13 cellular contexts compared by ENCODE assay signal in the genomic region with DNA sequence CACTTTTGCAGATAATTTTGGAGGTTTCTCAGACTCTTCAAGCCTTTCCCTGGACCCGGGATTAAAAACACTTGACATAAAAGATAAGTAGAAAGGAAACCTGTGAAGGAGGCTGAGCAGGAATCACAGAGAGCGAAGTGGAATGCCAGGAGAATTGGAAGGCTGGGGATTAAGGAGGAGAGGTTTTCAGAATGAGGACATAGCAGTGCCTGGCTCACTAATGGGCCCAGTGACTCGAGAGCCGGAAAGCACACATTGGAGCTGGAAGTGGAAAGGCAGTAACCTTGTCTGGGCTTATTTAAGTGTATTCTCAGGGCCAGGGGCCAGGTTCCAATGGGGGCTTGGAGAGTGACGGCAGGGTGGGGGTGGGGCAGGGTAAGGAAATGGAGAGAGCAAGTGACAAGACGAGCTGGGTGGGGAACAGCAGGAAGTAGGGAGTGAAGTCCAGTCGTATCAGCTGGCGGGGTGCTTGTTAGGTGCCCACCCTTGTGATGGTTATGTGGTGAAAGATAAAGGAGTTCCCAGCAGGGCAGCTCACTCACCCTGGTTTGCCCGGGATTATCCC. TPM values are rescaled to one million over a fixed set of nuclear protein-coding genes. Genes with fewer than 3 reads are reported as not detected.
A peak's percentile ranks its signal among the peaks of the same experiment; 100 is the strongest.
DNase-seq lines count a peak whose midpoint lies in the region; ATAC-seq and TF ChIP-seq lines count a peak whose summit lies in the region.
"Had no signal": no experiment of that assay in that cellular context is flagged by ENCODE, and none has a peak within 500 bp of the region (broad histone marks: within the 10 kb centered on the region; RNA-seq: fewer than 3 reads in every experiment).

No MANE protein-coding gene starts in this region.

- peaks cover 68% of the 10 kb centered on the region for H3K36me3 Mint-ChIP-seq in activated naive CD8-positive, alpha-beta T cell treated with anti-CD3 and anti-CD28 coated beads, Interleukin-2, amount 10 ng/mL, durations not matched to agents 7 days and 5 days
- H3K36me3 Mint-ChIP-seq in Caco-2 (ENCODE audit: insufficient read depth, unreplicated experiment) = no peaks in the 10 kb centered on the region

- CTCF ChIA-PET in Caco-2 (lab: Charles Lee) = interaction anchor here (1.0 kb wide), 1 partner anchor 30 kb away, joined by 3 read pairs; no protein-coding TSS in a partner anchor

- H3K27ac ChIP-seq in right cardiac atrium (ENCODE audit: low read length) (peak overlapping the region; percentile 34), upper lobe of left lung (peak overlapping the region; percentile 16 to 49 (median 31))

- H3K27me3 Mint-ChIP-seq in activated naive CD8-positive, alpha-beta T cell treated with anti-CD3 and anti-CD28 coated beads, Interleukin-2, amount 10 ng/mL, durations not matched to agents 7 days and 5 days = no peaks in the 10 kb centered on the region
- no peaks in the 10 kb centered on the region for H3K27me3 Mint-ChIP-seq in Caco-2 (ENCODE audit: insufficient read depth, unreplicated experiment)

- no peaks in the 10 kb centered on the region for H3K9me3 Mint-ChIP-seq in activated naive CD8-positive, alpha-beta T cell treated with anti-CD3 and anti-CD28 coated beads, Interleukin-2, amount 10 ng/mL, durations not matched to agents 7 days and 5 days
- H3K9me3 Mint-ChIP-seq in Caco-2 (ENCODE audit: unreplicated experiment) = no peaks in the 10 kb centered on the region

- ATAC-seq in right cardiac atrium (peak in 1 of 2 donors; percentile 20), Right ventricle myocardium superior (ENCODE audit: poor library complexity) (no peak), upper lobe of left lung (ENCODE audit: low FRiP score in 2 of 2) (no peak), GM21526 (IDR thresholded peaks at IDR 0.05; ENCODE audit: low FRiP score, unreplicated experiment) (no peak), omental fat pad (ENCODE audit: low FRiP score) (no peak)
- no peak for ATAC-seq in activated naive CD8-positive, alpha-beta T cell treated with anti-CD3 and anti-CD28 coated beads, Interleukin-2, amount 10 ng/mL, durations not matched to agents 7 days and 5 days (ENCODE audit: low read depth)
- ATAC-seq: gastroesophageal sphincter, HepG2 had no signal

- H3K36me3 ChIP-seq in upper lobe of left lung = no peaks in the 10 kb centered on the region
- H3K36me3 ChIP-seq in Caco-2 (ENCODE audit: control insufficient read depth, insufficient read depth, low read length) = no peaks in the 10 kb centered on the region
- H3K36me3 ChIP-seq: BE2C, gastroesophageal sphincter had no signal

- H3K27me3 ChIP-seq in right cardiac atrium (ENCODE audit: control insufficient read depth, insufficient read depth) (no peaks in the 10 kb centered on the region), mononuclear cell (ENCODE audit: insufficient read depth, low read length) (no peaks in the 10 kb centered on the region), upper lobe of left lung (no peaks in the 10 kb centered on the region), Caco-2 (replicated peaks; ENCODE audit: control insufficient read depth, insufficient read depth, low read length) (no peaks in the 10 kb centered on the region)
- H3K27me3 ChIP-seq: BE2C, gastroesophageal sphincter had no signal

- H3K9me3 ChIP-seq in right cardiac atrium (ENCODE audit: control insufficient read depth, low read length) (no peaks in the 10 kb centered on the region), mononuclear cell (ENCODE audit: low read depth, low read length) (no peaks in the 10 kb centered on the region), upper lobe of left lung (no peaks in the 10 kb centered on the region), Caco-2 (no peaks in the 10 kb centered on the region)
- H3K9me3 ChIP-seq: BE2C, gastroesophageal sphincter had no signal

- BruUV-seq in Caco-2 (replicated peaks; lab: Mats Ljungman, UMichigan) = no TSS peak

- TF ChIP-seq POLR2A in upper lobe of left lung (IDR thresholded peaks at IDR 0.05) = no peak

- H3K4me3 Mint-ChIP-seq in activated naive CD8-positive, alpha-beta T cell treated with anti-CD3 and anti-CD28 coated beads, Interleukin-2, amount 10 ng/mL, durations not matched to agents 7 days and 5 days = peak overlapping the region; percentile 96
- H3K4me3 Mint-ChIP-seq in Caco-2 (ENCODE audit: unreplicated experiment) = no peak overlapping the region

- H3K27ac Mint-ChIP-seq in activated naive CD8-positive, alpha-beta T cell treated with anti-CD3 and anti-CD28 coated beads, Interleukin-2, amount 10 ng/mL, durations not matched to agents 7 days and 5 days = peak overlapping the region; percentile 88
- no peak overlapping the region for H3K27ac Mint-ChIP-seq in Caco-2 (ENCODE audit: unreplicated experiment)

- peaks cover 85% of the 10 kb centered on the region for H3K4me1 Mint-ChIP-seq in activated naive CD8-positive, alpha-beta T cell treated with anti-CD3 and anti-CD28 coated beads, Interleukin-2, amount 10 ng/mL, durations not matched to agents 7 days and 5 days
- H3K4me1 Mint-ChIP-seq in Caco-2 (ENCODE audit: low read depth, unreplicated experiment) = no peaks in the 10 kb centered on the region

- WGBS in right cardiac atrium = 57% methylated on average over 9 of the region's 9 CpGs
- 40 to 56% methylated on average over 9 of the region's 9 CpGs for WGBS in upper lobe of left lung, 2 donors

- H3K4me3 ChIP-seq in right cardiac atrium (ENCODE audit: low read length) (no peak overlapping the region), mononuclear cell (ENCODE audit: low read length) (peak overlapping the region; percentile 3), upper lobe of left lung (no peak overlapping the region), Caco-2 (ENCODE audit: low read depth, low read length) (no peak overlapping the region)
- H3K4me3 ChIP-seq: coronary artery, gastroesophageal sphincter had no signal

- DNase-seq in right cardiac atrium = no peak
- no peak for DNase-seq in Right ventricle myocardium superior
- DNase-seq in activated naive CD8-positive, alpha-beta T cell treated with anti-CD3 and anti-CD28 coated beads, Interleukin-2, amount 10 ng/mL, durations not matched to agents 7 days and 5 days = no peak
- DNase-seq in upper lobe of left lung = no peak
- DNase-seq in omental fat pad (ENCODE audit: low spot score) = no peak
- DNase-seq in Caco-2 = no peak
- DNase-seq: NCI-H2081 had no signal

- TF ChIP-seq EP300 in upper lobe of left lung (IDR thresholded peaks at IDR 0.05) = no peak

- H3K4me1 ChIP-seq in right cardiac atrium (ENCODE audit: control insufficient read depth, insufficient read depth, low read length) (peaks cover 18% of the 10 kb centered on the region), mononuclear cell (ENCODE audit: insufficient read depth, low read length) (peaks cover 98% of the 10 kb centered on the region), upper lobe of left lung (peaks cover 35 to 67% (median 56%) of the 10 kb centered on the region in 4 donors), Caco-2 (no peaks in the 10 kb centered on the region)

- intact Hi-C loops in right cardiac atrium (cut with DNase I) = no loop called here
- intact Hi-C loops in Right ventricle myocardium superior (cut with DNase I) = no loop called here
- intact Hi-C loops in Caco-2 (cut with micrococcal nuclease; ENCODE audit: unreplicated experiment) = no loop called here

- POLR2A ChIA-PET in activated naive CD8-positive, alpha-beta T cell treated with anti-CD3 and anti-CD28 coated beads, Interleukin-2, amount 10 ng/mL, durations not matched to agents 7 days and 5 days (lab: Charles Lee) = interaction anchor here (0.7 to 10.4 kb wide), 14 partner anchors 9 to 844 kb away, joined by 3 to 297 read pairs (median 4); partner anchors contain the start of gene EVL
- POLR2A ChIA-PET in Caco-2 (lab: Charles Lee) = no interaction called here

- no peak for TF ChIP-seq CTCF in upper lobe of left lung (IDR thresholded peaks at IDR 0.05)
- TF ChIP-seq CTCF in omental fat pad (IDR thresholded peaks at IDR 0.05) = no peak
- no peak for TF ChIP-seq CTCF in Caco-2 (IDR thresholded peaks at IDR 0.05; ENCODE audit: insufficient read depth in 1 of 2, low read depth in 1 of 2, low read length in 1 of 2, severe bottlenecking in 1 of 2, unreplicated experiment in 1 of 2)

RNA-seq across cellular contexts. Expression of gene EVL, which starts 13.1 kb away (rescaled TPM):
- total RNA-seq in right cardiac atrium (10 to 100 TPM; 68.1 to 74.8 (median 71.5) TPM), Right ventricle myocardium superior (36.2 TPM), mononuclear cell (425 TPM), upper lobe of left lung (100 to 1,000 TPM in 5 of 6 donors, 10 to 100 TPM in 1; 69.6 to 222 (median 140) TPM), omental fat pad (100 to 1,000 TPM in 1 of 4 donors, 10 to 100 TPM in 3; 33.7 to 148 (median 56.1) TPM), Caco-2 (2022) (14.2 and 16.4 TPM in 2 replicates)
- 46.6 TPM for polyA plus RNA-seq in right cardiac atrium
- total RNA-seq in activated naive CD8-positive, alpha-beta T cell treated with anti-CD3 and anti-CD28 coated beads, Interleukin-2, amount 10 ng/mL, durations not matched to agents 7 days and 5 days = 1,000 to 10,000 TPM; 1,124 to 1,144 TPM
